1 cellular context compared by ENCODE assay signal in genomic region chr5:95858661-95859326, GRCh38.
TF ChIP-seq lines count a peak whose summit lies in the region.

No MANE protein-coding gene starts in this region.

TF ChIP-seq in K562, 482 proteins besides CTCF, POLR2A, EP300 and RAD21 (continued from another document and continues in another):
- TF ChIP-seq ARID4B (CRISPR knock-in tag; IDR thresholded peaks at IDR 0.05) (peak; percentile 39; the same call in 1 of the 2 replicates), SOX6 (IDR thresholded peaks at IDR 0.05) (peak; percentile 20; the same call in 1 of the 2 replicates), CLOCK (CRISPR knock-in tag; IDR thresholded peaks at IDR 0.05; ENCODE audit: borderline replicate concordance) (no peak), ATF7 (IDR thresholded peaks at IDR 0.05) (0 out of 2 replicates have a peak, but pooled peaks have one; percentile 30), TBP (optimal IDR thresholded peaks at IDR 0.05; ENCODE audit: low read depth, low read length) (peak; percentile 31), CXXC5 (CRISPR knock-in tag; IDR thresholded peaks at IDR 0.05) (peak; percentile 50; the same call in 1 of the 2 replicates), ZNF77 (CRISPR knock-in tag; IDR thresholded peaks at IDR 0.05) (no peak), POLR3A (IDR thresholded peaks at IDR 0.05; ENCODE audit: borderline replicate concordance, extremely low read depth, insufficient read depth, insufficient read length) (no peak), PRDM10 (IDR thresholded peaks at IDR 0.05; ENCODE audit: partially characterized antibody) (no peak), ATF2 (CRISPR knock-in tag; IDR thresholded peaks at IDR 0.05) (no peak), ZC3H11A (IDR thresholded peaks at IDR 0.05; ENCODE audit: low read depth, low read length) (no peak), ZNF589 (CRISPR knock-in tag; IDR thresholded peaks at IDR 0.05; ENCODE audit: low read depth) (no peak), DEAF1 (CRISPR knock-in tag; IDR thresholded peaks at IDR 0.05) (peak; percentile 94), ELF2 (CRISPR knock-in tag; IDR thresholded peaks at IDR 0.05) (no peak), ZNF274 (IDR thresholded peaks at IDR 0.05; ENCODE audit: borderline replicate concordance, low read depth, low read length) (no peak), TBL1XR1 (IDR thresholded peaks at IDR 0.05; ENCODE audit: low read length in 2 of 2) (0 out of 4 replicates have a peak, but pooled peaks have one; percentile 11 to 58), ETV1 (tag; conservative IDR thresholded peaks at IDR 0.05; ENCODE audit: low read depth) (no peak), ZNF561 (CRISPR knock-in tag; conservative IDR thresholded peaks at IDR 0.05) (no peak), PHF20 (IDR thresholded peaks at IDR 0.05; ENCODE audit: partially characterized antibody) (no peak), ZBTB5 (IDR thresholded peaks at IDR 0.05) (no peak), HLTF (IDR thresholded peaks at IDR 0.05) (no peak), SMC3 (conservative IDR thresholded peaks at IDR 0.05; ENCODE audit: insufficient read depth, low read depth, low read length) (peak; percentile 97), ZNF174 (CRISPR knock-in tag; IDR thresholded peaks at IDR 0.05) (no peak), POU5F1 (IDR thresholded peaks at IDR 0.05; ENCODE audit: borderline replicate concordance, low read depth, low read length, partially characterized antibody) (no peak), SMAD2 (IDR thresholded peaks at IDR 0.05; ENCODE audit: low read depth, low read length) (no peak), ESRRA (IDR thresholded peaks at IDR 0.05; ENCODE audit: borderline replicate concordance, low read depth) (peak; percentile 38; the same call in 1 of the 2 replicates), CREM (IDR thresholded peaks at IDR 0.05; ENCODE audit: low read depth) (peak; percentile 76), CSDE1 (IDR thresholded peaks at IDR 0.05) (no peak), ZNF41 (CRISPR knock-in tag; conservative IDR thresholded peaks at IDR 0.05) (no peak), UBTF (IDR thresholded peaks at IDR 0.05; ENCODE audit: borderline replicate concordance in 1 of 2, low read depth in 2 of 2, low read length in 2 of 2) (no peak), E2F3 (CRISPR knock-in tag; IDR thresholded peaks at IDR 0.05) (no peak), JUND (IDR thresholded peaks at IDR 0.05; ENCODE audit: borderline replicate concordance, low read depth, low read length) (peak; percentile 53; the same call in 1 of the 2 replicates), JUND (tag; IDR thresholded peaks at IDR 0.05; ENCODE audit: borderline replicate concordance, low read depth, low read length) (peak; percentile 64; the same call in 1 of the 3 replicates), SNIP1 (IDR thresholded peaks at IDR 0.05; ENCODE audit: low read depth) (no peak), BCL6 (CRISPR knock-in tag; IDR thresholded peaks at IDR 0.05) (no peak), CEBPZ (IDR thresholded peaks at IDR 0.05; ENCODE audit: borderline replicate concordance, low read depth, low read length) (no peak), ELF4 (CRISPR knock-in tag; IDR thresholded peaks at IDR 0.05) (no peak), NR3C1 (CRISPR knock-in tag; IDR thresholded peaks at IDR 0.05) (no peak), HNRNPL (IDR thresholded peaks at IDR 0.05; ENCODE audit: low read depth, low read length) (no peak), HDAC6 (IDR thresholded peaks at IDR 0.05; ENCODE audit: low read depth, low read length) (no peak)
